Comparison of ENCODE assay signal across 8 cellular contexts in genomic region chr2:224038049-224038829, GRCh38. TPM values are rescaled to one million over a fixed set of nuclear protein-coding genes. Genes with fewer than 3 reads are reported as not detected.
DNase-seq lines count a peak whose midpoint lies in the region; ATAC-seq and TF ChIP-seq lines count a peak whose summit lies in the region.

No MANE protein-coding gene starts in this region.

- H3K27me3 ChIP-seq in Caco-2 (replicated peaks; ENCODE audit: control insufficient read depth, insufficient read depth, low read length) = peaks cover 6% of the 10 kb centered on the region
- peaks cover 34% of the 10 kb centered on the region for H3K27me3 ChIP-seq in HL-60 (ENCODE audit: insufficient read depth, poor library complexity, severe bottlenecking)

- peak overlapping the region; percentile 48 for H3K4me3 ChIP-seq in Caco-2 (ENCODE audit: low read depth, low read length)
- H3K4me3 ChIP-seq in HL-60 (replicated peaks; ENCODE audit: insufficient read depth, low read length) = peak overlapping the region; percentile 45

- no peaks in the 10 kb centered on the region for H3K36me3 Mint-ChIP-seq in Caco-2 (ENCODE audit: insufficient read depth, unreplicated experiment)
- peaks cover 11% of the 10 kb centered on the region for H3K36me3 Mint-ChIP-seq in T-helper 17 cell (ENCODE audit: low read depth)
- no peaks in the 10 kb centered on the region for H3K36me3 Mint-ChIP-seq in central memory CD8-positive, alpha-beta T cell (ENCODE audit: insufficient read depth)

- POLR2A ChIA-PET in Caco-2 (lab: Charles Lee) = no interaction called here

- peaks cover 7% of the 10 kb centered on the region for H3K4me1 ChIP-seq in Caco-2

- H3K4me3 Mint-ChIP-seq in Caco-2 (ENCODE audit: unreplicated experiment) (peak overlapping the region; percentile 66), T-helper 17 cell (peak overlapping the region; percentile 92)
- H3K4me3 Mint-ChIP-seq in central memory CD8-positive, alpha-beta T cell = peak overlapping the region; percentile 75

- intact Hi-C loops in Caco-2 (cut with micrococcal nuclease; ENCODE audit: unreplicated experiment) = loop anchor here (2.0 kb wide), 1 partner anchor 29 kb away; no protein-coding TSS in a partner anchor
- intact Hi-C loops in left colon (cut with DNase I, micrococcal nuclease) = no loop called here

- H3K27me3 Mint-ChIP-seq in Caco-2 (ENCODE audit: insufficient read depth, unreplicated experiment) (peaks cover 43% of the 10 kb centered on the region), T-helper 17 cell (peaks cover 86% of the 10 kb centered on the region)
- peaks cover 86% of the 10 kb centered on the region for H3K27me3 Mint-ChIP-seq in central memory CD8-positive, alpha-beta T cell

- ATAC-seq in GM19455 (IDR thresholded peaks at IDR 0.05; ENCODE audit: unreplicated experiment) = peak; percentile 63
- ATAC-seq in T-helper 17 cell = peak; percentile 64
- ATAC-seq in central memory CD8-positive, alpha-beta T cell (replicated peaks; ENCODE audit: extremely low read depth, poor library complexity, severe bottlenecking) = peak; percentile 59
- peak; percentile 66 for ATAC-seq in left colon

- TSS peak; percentile 53 for BruUV-seq in Caco-2 (replicated peaks; lab: Mats Ljungman, UMichigan)

- H3K9me3 ChIP-seq in Caco-2 (no peaks in the 10 kb centered on the region; the same call in 1 of the 2 replicates), T-helper 17 cell (ENCODE audit: control insufficient read depth, low read length, poor library complexity, severe bottlenecking) (no peaks in the 10 kb centered on the region)

- DNase-seq in Caco-2 (peak in 1 of 2 experiments; percentile 53), HL-60 (ENCODE audit: low read depth in 1 of 2, low spot score in 1 of 2) (peak in 1 of 2 experiments; percentile 40), T-helper 17 cell (no peak), left colon (peak in 1 of 2 donors; percentile 49), hippocampal formation (lab: John Stamatoyannopoulos, UW) (no peak)
- DNase-seq in central memory CD8-positive, alpha-beta T cell (ENCODE audit: low spot score in 2 of 2) = no peak
- peak; percentile 53 for DNase-seq in stimulated activated CD4-positive, alpha-beta T cell treated with anti-CD3 and anti-CD28 coated beads, Interleukin-4, amount 100 ng/mL, for 1 hour

- H3K9me3 Mint-ChIP-seq in Caco-2 (ENCODE audit: unreplicated experiment) = no peaks in the 10 kb centered on the region
- no peaks in the 10 kb centered on the region for H3K9me3 Mint-ChIP-seq in central memory CD8-positive, alpha-beta T cell

- H3K4me1 Mint-ChIP-seq in Caco-2 (ENCODE audit: low read depth, unreplicated experiment) (peaks cover 7% of the 10 kb centered on the region), T-helper 17 cell (peaks cover 15% of the 10 kb centered on the region)
- H3K4me1 Mint-ChIP-seq in central memory CD8-positive, alpha-beta T cell = peaks cover 9% of the 10 kb centered on the region

- no peaks in the 10 kb centered on the region for H3K36me3 ChIP-seq in Caco-2 (ENCODE audit: control insufficient read depth, insufficient read depth, low read length)

- no peak for TF ChIP-seq CTCF in Caco-2 (IDR thresholded peaks at IDR 0.05; ENCODE audit: insufficient read depth in 1 of 2, low read depth in 1 of 2, low read length in 1 of 2, severe bottlenecking in 1 of 2, unreplicated experiment in 1 of 2)
- TF ChIP-seq CTCF in HL-60 (IDR thresholded peaks at IDR 0.05; ENCODE audit: insufficient read depth, low read length) = no peak

- no peak overlapping the region for H3K27ac Mint-ChIP-seq in Caco-2 (ENCODE audit: unreplicated experiment)
- H3K27ac Mint-ChIP-seq in T-helper 17 cell = no peak overlapping the region
- no peak overlapping the region for H3K27ac Mint-ChIP-seq in central memory CD8-positive, alpha-beta T cell (ENCODE audit: low read depth)

- CTCF ChIA-PET in Caco-2 (lab: Charles Lee) = interaction anchor here (0.5 to 1.4 kb wide), 2 partner anchors 44 to 210 kb away, joined by 3 to 4 read pairs; no protein-coding TSS in a partner anchor

- no peak overlapping the region for H3K27ac ChIP-seq in HL-60 (replicated peaks)

RNA-seq across cellular contexts. Expression of gene SERPINE2, which starts 0.8 kb away (rescaled TPM):
- 3.8 and 4.7 TPM in 2 replicates for total RNA-seq in Caco-2 (2022)
- 1 to 10 TPM in 1 of 2 donors, under 1 TPM in 1; 0.37 to 3.9 TPM for total RNA-seq in T-helper 17 cell
- total RNA-seq in left colon = 10 to 100 TPM in 1 of 2 donors, 1 to 10 TPM in 1; 8.8 to 24.8 TPM
